ENCODE assay signal across 9 cellular contexts in genomic region chr14:74867673-74868072, GRCh38. TPM values are rescaled to one million over a fixed set of nuclear protein-coding genes. Genes with fewer than 3 reads are reported as not detected.
DNase-seq lines count a peak whose midpoint lies in the region; ATAC-seq lines count a peak whose summit lies in the region.
"Had no signal": no experiment of that assay in that cellular context is flagged by ENCODE, and none has a peak within 500 bp of the region (broad histone marks: within the 10 kb centered on the region; RNA-seq: fewer than 3 reads in every experiment).

No MANE protein-coding gene starts in this region.

- H3K4me1 ChIP-seq in BLaER1 treated with 17β-estradiol and CSF1 and Interleukin-3, amounts not matched to agents 10 nM and 100 nM, result peaks cover 11 to 32% (median 26%) of the 10 kb centered on the region in 10 experiments

- no peaks in the 10 kb centered on the region for H3K9me3 Mint-ChIP-seq in T-helper 1 cell treated with Interleukin-12 subunit alpha and Interleukin-12 subunit beta and Interleukin-4 antibody, amounts not matched to agents 30 μg/mL and 1 μg/mL, for 36 hours
- H3K9me3 Mint-ChIP-seq in natural killer cell treated with Interleukin-12 subunit alpha and Interleukin-12 subunit beta and Interleukin-15 and Interleukin-18, amount 100 ng/mL, for 72 hours, result no peaks in the 10 kb centered on the region

- peak; percentile 88 to 89 for ATAC-seq in natural killer cell treated with Interleukin-12 subunit alpha and Interleukin-12 subunit beta and Interleukin-15 and Interleukin-18, amount 100 ng/mL, for 72 hours
- ATAC-seq in HG02763 (IDR thresholded peaks at IDR 0.05; ENCODE audit: unreplicated experiment), result no peak

- no peaks in the 10 kb centered on the region for H3K27me3 ChIP-seq in BLaER1 treated with 17β-estradiol and CSF1 and Interleukin-3, amounts not matched to agents 10 nM and 100 nM

- H3K27me3 Mint-ChIP-seq in T-helper 1 cell treated with Interleukin-12 subunit alpha and Interleukin-12 subunit beta and Interleukin-4 antibody, amounts not matched to agents 30 μg/mL and 1 μg/mL, for 36 hours (ENCODE audit: low read depth), result no peaks in the 10 kb centered on the region
- H3K27me3 Mint-ChIP-seq in natural killer cell treated with Interleukin-12 subunit alpha and Interleukin-12 subunit beta and Interleukin-15 and Interleukin-18, amount 100 ng/mL, for 72 hours, result no peaks in the 10 kb centered on the region

- peak overlapping the region in 3 of 11 experiments; percentile 9 to 43 (median 20); a peak in 2 of 22 replicates for H3K27ac ChIP-seq in BLaER1 treated with 17β-estradiol and CSF1 and Interleukin-3, amounts not matched to agents 10 nM and 100 nM

- H4K20me1 ChIP-seq in BLaER1 treated with 17β-estradiol and CSF1 and Interleukin-3, amounts not matched to agents 10 nM and 100 nM, result no peaks in the 10 kb centered on the region

- H3K4me3 Mint-ChIP-seq in T-helper 1 cell treated with Interleukin-12 subunit alpha and Interleukin-12 subunit beta and Interleukin-4 antibody, amounts not matched to agents 30 μg/mL and 1 μg/mL, for 36 hours, result no peak overlapping the region
- H3K4me3 Mint-ChIP-seq in natural killer cell treated with Interleukin-12 subunit alpha and Interleukin-12 subunit beta and Interleukin-15 and Interleukin-18, amount 100 ng/mL, for 72 hours, result peak overlapping the region; percentile 11

- peaks cover 20% of the 10 kb centered on the region for H3K4me1 Mint-ChIP-seq in T-helper 1 cell treated with Interleukin-12 subunit alpha and Interleukin-12 subunit beta and Interleukin-4 antibody, amounts not matched to agents 30 μg/mL and 1 μg/mL, for 36 hours (ENCODE audit: low read depth)
- H3K4me1 Mint-ChIP-seq in natural killer cell treated with Interleukin-12 subunit alpha and Interleukin-12 subunit beta and Interleukin-15 and Interleukin-18, amount 100 ng/mL, for 72 hours (ENCODE audit: low read depth in 2 of 2), result peaks cover 14 to 18% of the 10 kb centered on the region in 2 donors

- peaks cover 0 to 5% (median 0%) of the 10 kb centered on the region in 11 experiments; a peak in 2 of 22 replicates for H3K36me3 ChIP-seq in BLaER1 treated with 17β-estradiol and CSF1 and Interleukin-3, amounts not matched to agents 10 nM and 100 nM

- no peaks in the 10 kb centered on the region for H3K9me3 ChIP-seq in BLaER1 treated with 17β-estradiol and CSF1 and Interleukin-3, amounts not matched to agents 10 nM and 100 nM (replicated peaks in 1 of 11)

- peak in 34 of 56 donors; percentile 2 to 63 (median 23) for DNase-seq in amygdala (lab: John Stamatoyannopoulos, UW)
- DNase-seq in natural killer cell treated with Interleukin-12 subunit alpha and Interleukin-12 subunit beta and Interleukin-15 and Interleukin-18, amount 100 ng/mL, for 72 hours (ENCODE audit: low spot score), result peak; percentile 69
- no peak for DNase-seq in NCI-H526 (lab: John Stamatoyannopoulos, UW)
- DNase-seq in NCI-H524 treated with DMSO at 0.1 percent for 48 hours (lab: John Stamatoyannopoulos, UW), result no peak
- DNase-seq in NCI-H2227 treated with DMSO at 0.1 percent for 48 hours (lab: John Stamatoyannopoulos, UW), result no peak

- H3K9ac ChIP-seq in BLaER1 treated with 17β-estradiol and CSF1 and Interleukin-3, amounts not matched to agents 10 nM and 100 nM, result no peak overlapping the region

- peak overlapping the region; percentile 24 for H3K27ac Mint-ChIP-seq in T-helper 1 cell treated with Interleukin-12 subunit alpha and Interleukin-12 subunit beta and Interleukin-4 antibody, amounts not matched to agents 30 μg/mL and 1 μg/mL, for 36 hours
- peak overlapping the region; percentile 36 to 72 for H3K27ac Mint-ChIP-seq in natural killer cell treated with Interleukin-12 subunit alpha and Interleukin-12 subunit beta and Interleukin-15 and Interleukin-18, amount 100 ng/mL, for 72 hours

- no peaks in the 10 kb centered on the region for H3K36me3 Mint-ChIP-seq in T-helper 1 cell treated with Interleukin-12 subunit alpha and Interleukin-12 subunit beta and Interleukin-4 antibody, amounts not matched to agents 30 μg/mL and 1 μg/mL, for 36 hours (ENCODE audit: low read depth)
- H3K36me3 Mint-ChIP-seq in natural killer cell treated with Interleukin-12 subunit alpha and Interleukin-12 subunit beta and Interleukin-15 and Interleukin-18, amount 100 ng/mL, for 72 hours, result no peaks in the 10 kb centered on the region

- no peak overlapping the region for H3K4me3 ChIP-seq in BLaER1 treated with 17β-estradiol and CSF1 and Interleukin-3, amounts not matched to agents 10 nM and 100 nM

- peak overlapping the region; percentile 47 to 79 (median 60) for H3K4me2 ChIP-seq in BLaER1 treated with 17β-estradiol and CSF1 and Interleukin-3, amounts not matched to agents 10 nM and 100 nM

RNA-seq across cellular contexts. Expression of gene PROX2, which starts 8.3 kb away (rescaled TPM):
- 1 to 10 TPM in 1 of 2 donors, under 1 TPM in 1; 0.56 to 1.5 TPM for total RNA-seq in natural killer cell treated with Interleukin-12 subunit alpha and Interleukin-12 subunit beta and Interleukin-15 and Interleukin-18, amount 100 ng/mL, for 72 hours
- total RNA-seq: LHCN-M2 had no signal

RNA-seq across cellular contexts. Expression of gene DLST, which starts 14.0 kb away (rescaled TPM):
- total RNA-seq in natural killer cell treated with Interleukin-12 subunit alpha and Interleukin-12 subunit beta and Interleukin-15 and Interleukin-18, amount 100 ng/mL, for 72 hours, result 100 to 1,000 TPM; 127 to 136 TPM

RNA-seq across cellular contexts. Expression of gene RPS6KL1, which starts 55.4 kb away (rescaled TPM):
- 10 to 100 TPM; 10.0 to 12.8 TPM for total RNA-seq in natural killer cell treated with Interleukin-12 subunit alpha and Interleukin-12 subunit beta and Interleukin-15 and Interleukin-18, amount 100 ng/mL, for 72 hours

Comparison
In these comparisons a context has a peak if more than half of its experiments do, and no peak if none do; other contexts are left out.
1. DNase-seq: peak in amygdala (34 of 56) and natural killer cell treated with Interleukin-12 subunit alpha and Interleukin-12 subunit beta and Interleukin-15 and Interleukin-18, amount 100 ng/mL, for 72 hours (single experiment); none in NCI-H526 (0 of 2), NCI-H524 treated with DMSO at 0.1 percent for 48 hours (single experiment) and NCI-H2227 treated with DMSO at 0.1 percent for 48 hours (single experiment).